Comparison of ENCODE assay signal across 24 cellular contexts in genomic region chr16:1491327-1491726, GRCh38. TPM values are rescaled to one million over a fixed set of nuclear protein-coding genes. Genes with fewer than 3 reads are reported as not detected.
DNase-seq lines count a peak whose midpoint lies in the region; ATAC-seq and TF ChIP-seq lines count a peak whose summit lies in the region.
"Had no signal": no experiment of that assay in that cellular context is flagged by ENCODE, and none has a peak within 500 bp of the region (broad histone marks: within the 10 kb centered on the region; RNA-seq: fewer than 3 reads in every experiment).

No MANE protein-coding gene starts in this region.

- ATAC-seq in CD4-positive, alpha-beta T cell (ENCODE audit: poor library complexity): no peak
- no peak for ATAC-seq in naive thymus-derived CD4-positive, alpha-beta T cell
- ATAC-seq: left lobe of liver had no signal

- H3K4me1 Mint-ChIP-seq in CD4-positive, alpha-beta T cell (ENCODE audit: low read depth): peaks cover 10% of the 10 kb centered on the region
- peaks cover 9 to 20% (median 12%) of the 10 kb centered on the region in 7 donors for H3K4me1 Mint-ChIP-seq in naive thymus-derived CD4-positive, alpha-beta T cell
- H3K4me1 Mint-ChIP-seq in osteocyte (ENCODE audit: unreplicated experiment): peaks cover 17% of the 10 kb centered on the region
- H3K4me1 Mint-ChIP-seq in mesothelial cell of epicardium: peaks cover 13% of the 10 kb centered on the region

- peaks cover 5% of the 10 kb centered on the region for H3K36me3 Mint-ChIP-seq in CD4-positive, alpha-beta T cell (ENCODE audit: low read depth)
- peaks cover 0 to 1% (median 0%) of the 10 kb centered on the region in 5 donors for H3K36me3 Mint-ChIP-seq in naive thymus-derived CD4-positive, alpha-beta T cell
- H3K36me3 Mint-ChIP-seq in osteocyte (ENCODE audit: unreplicated experiment): no peaks in the 10 kb centered on the region
- H3K36me3 Mint-ChIP-seq in mesothelial cell of epicardium: no peaks in the 10 kb centered on the region
- H3K36me3 Mint-ChIP-seq: activated naive CD4-positive, alpha-beta T cell treated with anti-CD3 and anti-CD28 coated beads, Interleukin-2, amount 10 ng/mL, durations not matched to agents 7 days and 5 days; CD4-positive, CD25-positive, alpha-beta regulatory T cell had no signal

- H3K4me1 ChIP-seq in HEK293 (ENCODE audit: control insufficient read depth, insufficient read depth, low read length): 0 out of 2 replicates have a peak, but pooled peaks cover 2% of the 10 kb centered on the region
- H3K4me1 ChIP-seq in naive thymus-derived CD4-positive, alpha-beta T cell (ENCODE audit: control insufficient read depth in 2 of 2, insufficient read depth in 2 of 2, low read length in 2 of 2): peaks cover 12 to 17% of the 10 kb centered on the region in 2 donors

- H3K36me3 ChIP-seq in HEK293 (ENCODE audit: control insufficient read depth in 2 of 2, insufficient read depth in 1 of 2, low read length in 2 of 2): peaks cover 0 to 22% of the 10 kb centered on the region in 2 experiments; a peak in 2 of 3 replicates
- H3K36me3 ChIP-seq in naive thymus-derived CD4-positive, alpha-beta T cell (ENCODE audit: control insufficient read depth in 2 of 3, insufficient read depth in 3 of 3, low read length in 3 of 3): peaks cover 0 to 27% (median 0%) of the 10 kb centered on the region in 3 experiments

- intact Hi-C loops in CD4-positive, alpha-beta T cell (cut with DNase I, micrococcal nuclease): loop anchor here (5.0 kb wide), 4 partner anchors 36 to 184 kb away; partner anchors contain the start of genes UBE2I (in 1 of the 2) and UQCC4 (in 1 of the 2)
- intact Hi-C loops in naive thymus-derived CD4-positive, alpha-beta T cell (cut with micrococcal nuclease): loop anchor here in 1 of 2 donors (5.0 to 10.0 kb wide), 4 partner anchors 213 to 1021 kb away; partner anchors contain the start of genes ATP6V0C, MAPK8IP3, MSRB1 and TRAF7

- H3K27ac Mint-ChIP-seq in CD4-positive, alpha-beta T cell: peak overlapping the region; percentile 62
- peak overlapping the region in 7 of 9 donors; percentile 38 to 99 (median 49) for H3K27ac Mint-ChIP-seq in naive thymus-derived CD4-positive, alpha-beta T cell
- H3K27ac Mint-ChIP-seq in osteocyte (ENCODE audit: unreplicated experiment): no peak overlapping the region
- no peak overlapping the region for H3K27ac Mint-ChIP-seq in mesothelial cell of epicardium

- DNase-seq in CD4-positive, alpha-beta T cell: no peak
- peak; percentile 37 for DNase-seq in SK-N-DZ (ENCODE audit: low spot score)
- no peak for DNase-seq in naive thymus-derived CD4-positive, alpha-beta T cell
- DNase-seq in osteocyte (ENCODE audit: extremely low spot score, unreplicated experiment): no peak
- DNase-seq in activated CD4-positive, alpha-beta T cell treated with anti-CD3 and anti-CD28 coated beads, Interleukin-2, amount 50 U/mL, for 1 hour: no peak
- DNase-seq in mesothelial cell of epicardium (ENCODE audit: low spot score in 2 of 2, unreplicated experiment in 2 of 2): no peak
- no peak for DNase-seq in NCI-H1048 (lab: John Stamatoyannopoulos, UW)
- DNase-seq: activated CD4-positive, alpha-beta T cell treated with anti-CD3 and anti-CD28 coated beads for 1 hour; activated naive CD4-positive, alpha-beta T cell treated with anti-CD3 and anti-CD28 coated beads, Interleukin-2, amount 10 ng/mL, durations not matched to agents 7 days and 5 days; activated T-cell treated with anti-CD3 and anti-CD28 coated beads, Interleukin-2, amount 50 U/mL, for 48 hours; anterior cingulate cortex; CD4-positive, CD25-positive, alpha-beta regulatory T cell; head of caudate nucleus; NCI-H2029 treated with DMSO at 0.1 percent for 48 hours; NCI-H510A treated with DMSO at 0.1 percent for 48 hours; nucleus accumbens; stimulated activated CD4-positive, alpha-beta T cell treated with anti-CD3 and anti-CD28 coated beads, Interleukin-4, amount 100 ng/mL, for 1 hour; tibial artery had no signal

- H3K4me3 Mint-ChIP-seq in CD4-positive, alpha-beta T cell: no peak overlapping the region
- H3K4me3 Mint-ChIP-seq in naive thymus-derived CD4-positive, alpha-beta T cell: peak overlapping the region in 2 of 10 donors; percentile 17 to 39
- no peak overlapping the region for H3K4me3 Mint-ChIP-seq in osteocyte (ENCODE audit: unreplicated experiment)
- H3K4me3 Mint-ChIP-seq in mesothelial cell of epicardium: no peak overlapping the region
- H3K4me3 Mint-ChIP-seq: activated naive CD4-positive, alpha-beta T cell treated with anti-CD3 and anti-CD28 coated beads, Interleukin-2, amount 10 ng/mL, durations not matched to agents 7 days and 5 days; stimulated activated naive CD8-positive, alpha-beta T cell treated with anti-CD3 and anti-CD28 coated beads, Interleukin-15, Interleukin-2, amounts not matched to agents 100 ng/mL and 50 ng/mL, for 24 hours had no signal

- TF ChIP-seq CTCF in CD4-positive, alpha-beta T cell (IDR thresholded peaks at IDR 0.05): no peak
- no peak for TF ChIP-seq CTCF in HEK293 (tag by site-specific recombination; IDR thresholded peaks at IDR 0.05)
- no peak for TF ChIP-seq CTCF in osteocyte (IDR thresholded peaks at IDR 0.05)
- no peak for TF ChIP-seq CTCF in mesothelial cell of epicardium (IDR thresholded peaks at IDR 0.05; ENCODE audit: unreplicated experiment)

- no peak overlapping the region for H3K4me3 ChIP-seq in HEK293 (ENCODE audit: low read depth, low read length)
- no peak overlapping the region for H3K4me3 ChIP-seq in naive thymus-derived CD4-positive, alpha-beta T cell (ENCODE audit: low read length)
- H3K4me3 ChIP-seq: tibial artery had no signal

- H3K27me3 Mint-ChIP-seq in CD4-positive, alpha-beta T cell: no peaks in the 10 kb centered on the region
- no peaks in the 10 kb centered on the region for H3K27me3 Mint-ChIP-seq in naive thymus-derived CD4-positive, alpha-beta T cell
- H3K27me3 Mint-ChIP-seq in osteocyte (ENCODE audit: unreplicated experiment): no peaks in the 10 kb centered on the region
- H3K27me3 Mint-ChIP-seq in mesothelial cell of epicardium (ENCODE audit: low read depth): no peaks in the 10 kb centered on the region
- H3K27me3 Mint-ChIP-seq: activated naive CD4-positive, alpha-beta T cell treated with anti-CD3 and anti-CD28 coated beads, Interleukin-2, amount 10 ng/mL, durations not matched to agents 7 days and 5 days; CD4-positive, CD25-positive, alpha-beta regulatory T cell; stimulated activated naive CD8-positive, alpha-beta T cell treated with anti-CD3 and anti-CD28 coated beads, Interleukin-15, Interleukin-2, amounts not matched to agents 100 ng/mL and 50 ng/mL, for 24 hours had no signal

- no peaks in the 10 kb centered on the region for H3K9me3 Mint-ChIP-seq in CD4-positive, alpha-beta T cell
- peaks cover 0 to 1% (median 0%) of the 10 kb centered on the region in 11 donors for H3K9me3 Mint-ChIP-seq in naive thymus-derived CD4-positive, alpha-beta T cell
- H3K9me3 Mint-ChIP-seq in osteocyte (ENCODE audit: unreplicated experiment) (no peaks in the 10 kb centered on the region), mesothelial cell of epicardium (no peaks in the 10 kb centered on the region)
- H3K9me3 Mint-ChIP-seq: activated naive CD4-positive, alpha-beta T cell treated with anti-CD3 and anti-CD28 coated beads, Interleukin-2, amount 10 ng/mL, durations not matched to agents 7 days and 5 days; CD4-positive, CD25-positive, alpha-beta regulatory T cell; stimulated activated naive CD8-positive, alpha-beta T cell treated with anti-CD3 and anti-CD28 coated beads, Interleukin-15, Interleukin-2, amounts not matched to agents 100 ng/mL and 50 ng/mL, for 24 hours had no signal

- no peaks in the 10 kb centered on the region for H3K9me3 ChIP-seq in CD4-positive, alpha-beta T cell (ENCODE audit: control insufficient read depth, low read length)
- no peaks in the 10 kb centered on the region for H3K9me3 ChIP-seq in HEK293 (ENCODE audit: control insufficient read depth, insufficient read depth, low read depth, low read length)
- H3K9me3 ChIP-seq in naive thymus-derived CD4-positive, alpha-beta T cell (ENCODE audit: control insufficient read depth in 2 of 3, low read length in 3 of 3): no peaks in the 10 kb centered on the region
- H3K9me3 ChIP-seq: tibial artery had no signal

- POLR2A ChIA-PET in CD4-positive, alpha-beta T cell (lab: Charles Lee): interaction anchor here (0.7 kb wide), 1 partner anchor 182 kb away, joined by 3 read pairs; the partner anchor contains the start of gene UBE2I
- POLR2A ChIA-PET in HEK293 (lab: Yijun Ruan, JAX): no interaction called here
- POLR2A ChIA-PET in naive thymus-derived CD4-positive, alpha-beta T cell (lab: Charles Lee): interaction anchor here (0.8 to 4.4 kb wide), 3 partner anchors 42 to 51 kb away, joined by 3 to 38 read pairs (median 4); partner anchors contain the start of gene TMEM204

- H3K27me3 ChIP-seq in CD4-positive, alpha-beta T cell (ENCODE audit: control insufficient read depth, insufficient read depth, low read length): no peaks in the 10 kb centered on the region
- no peaks in the 10 kb centered on the region for H3K27me3 ChIP-seq in naive thymus-derived CD4-positive, alpha-beta T cell (ENCODE audit: control insufficient read depth in 2 of 2, insufficient read depth in 2 of 2, low read length in 2 of 2)
- H3K27me3 ChIP-seq: tibial artery had no signal

- no peak overlapping the region for H3K27ac ChIP-seq in CD4-positive, alpha-beta T cell (ENCODE audit: low read depth, low read length)
- no peak overlapping the region for H3K27ac ChIP-seq in HEK293 (ENCODE audit: extremely low read depth, low read depth, low read length)
- no peak overlapping the region for H3K27ac ChIP-seq in naive thymus-derived CD4-positive, alpha-beta T cell (ENCODE audit: low read depth, low read length)
- H3K27ac ChIP-seq: tibial artery had no signal

- CTCF ChIA-PET in CD4-positive, alpha-beta T cell (lab: Charles Lee): no interaction called here
- CTCF ChIA-PET in HEK293 (lab: Yijun Ruan, JAX): interaction anchor here (0.6 to 1.4 kb wide), 2 partner anchors 122 to 472 kb away, joined by 3 to 4 read pairs; no protein-coding TSS in a partner anchor
- CTCF ChIA-PET in naive thymus-derived CD4-positive, alpha-beta T cell (lab: Charles Lee): interaction anchor here (0.7 kb wide), 2 partner anchors 67 to 1023 kb away, joined by 4 to 6 read pairs; no protein-coding TSS in a partner anchor

RNA-seq across cellular contexts. Expression of gene TELO2, which starts 1.8 kb away (rescaled TPM):
- total RNA-seq in CD4-positive, alpha-beta T cell: 10 to 100 TPM; 29.7 to 30.8 TPM
- 35.5 and 36.4 TPM in 2 replicates for polyA plus RNA-seq in SK-N-DZ (2014; cell fraction: cytosol; rRNA removed)
- 165 and 184 TPM in 2 replicates for polyA plus RNA-seq in SK-N-DZ (2014; cell fraction: nucleus; rRNA removed)
- total RNA-seq in naive thymus-derived CD4-positive, alpha-beta T cell: 10 to 100 TPM; 46.9 to 58.9 (median 50.3) TPM
- 10 to 100 TPM; 10.5 to 18.7 TPM for polyA plus RNA-seq in naive thymus-derived CD4-positive, alpha-beta T cell
- total RNA-seq in osteocyte (35.7 and 37.8 TPM in 2 replicates), mesothelial cell of epicardium (66.7 to 70.2 TPM (median 69.8 TPM) in 3 replicates)

RNA-seq across cellular contexts. Expression of gene PTX4, which starts 2.6 kb away (rescaled TPM):
- not detected for total RNA-seq in CD4-positive, alpha-beta T cell
- polyA plus RNA-seq in SK-N-DZ (2014; cell fraction: cytosol; rRNA removed): not detected in 2 replicates
- not detected in 2 replicates for polyA plus RNA-seq in SK-N-DZ (2014; cell fraction: nucleus; rRNA removed)
- under 1 TPM in 2 of 5 experiments, not detected in 3; 0.24 to 0.64 TPM for total RNA-seq in naive thymus-derived CD4-positive, alpha-beta T cell
- not detected for polyA plus RNA-seq in naive thymus-derived CD4-positive, alpha-beta T cell
- not detected in 2 replicates for total RNA-seq in osteocyte
- total RNA-seq in mesothelial cell of epicardium: not detected in 3 replicates
- total RNA-seq: activated CD8-positive, alpha-beta memory T cell treated with anti-CD3 and anti-CD28 coated beads for 36 hours; CD4-positive, CD25-positive, alpha-beta regulatory T cell; HT1080; left lobe of liver; renal cortical epithelial cell had no signal
- polyA plus RNA-seq: CD4-positive, CD25-positive, alpha-beta regulatory T cell had no signal

RNA-seq across cellular contexts. Expression of gene CLCN7, which starts 16.5 kb away (rescaled TPM):
- 10 to 100 TPM; 70.5 to 76.2 TPM for total RNA-seq in CD4-positive, alpha-beta T cell
- polyA plus RNA-seq in SK-N-DZ (2014; cell fraction: cytosol; rRNA removed): 47.2 and 67.5 TPM in 2 replicates
- polyA plus RNA-seq in SK-N-DZ (2014; cell fraction: nucleus; rRNA removed): 328 and 374 TPM in 2 replicates
- 100 to 1,000 TPM in 4 of 5 experiments, 10 to 100 TPM in 1; 74.8 to 140 (median 115) TPM for total RNA-seq in naive thymus-derived CD4-positive, alpha-beta T cell
- polyA plus RNA-seq in naive thymus-derived CD4-positive, alpha-beta T cell: 10 to 100 TPM; 17.0 to 35.1 TPM
- total RNA-seq in osteocyte: 177 and 179 TPM in 2 replicates
- total RNA-seq in mesothelial cell of epicardium: 94.5 to 96.1 TPM (median 94.6 TPM) in 3 replicates

RNA-seq across cellular contexts. Expression of gene TMEM204, which starts 42.1 kb away (rescaled TPM):
- total RNA-seq in CD4-positive, alpha-beta T cell: 10 to 100 TPM; 20.5 to 22.1 TPM
- not detected in 2 replicates for polyA plus RNA-seq in SK-N-DZ (2014; cell fraction: cytosol; rRNA removed)
- not detected in 2 replicates for polyA plus RNA-seq in SK-N-DZ (2014; cell fraction: nucleus; rRNA removed)
- 100 to 1,000 TPM in 2 of 5 experiments, 10 to 100 TPM in 3; 26.3 to 162 (median 47.5) TPM for total RNA-seq in naive thymus-derived CD4-positive, alpha-beta T cell
- 100 to 1,000 TPM; 152 to 186 TPM for polyA plus RNA-seq in naive thymus-derived CD4-positive, alpha-beta T cell
- total RNA-seq in osteocyte (13.5 and 14.5 TPM in 2 replicates), mesothelial cell of epicardium (6.6 to 7.7 TPM (median 6.9 TPM) in 3 replicates)

RNA-seq across cellular contexts. Expression of gene CCDC154, which starts 47.0 kb away (rescaled TPM):
- 1 to 10 TPM; 2.9 to 3.0 TPM for total RNA-seq in CD4-positive, alpha-beta T cell
- 0.27 and 0.35 TPM in 2 replicates for polyA plus RNA-seq in SK-N-DZ (2014; cell fraction: cytosol; rRNA removed)
- polyA plus RNA-seq in SK-N-DZ (2014; cell fraction: nucleus; rRNA removed): 2.1 and 5.8 TPM in 2 replicates
- 10 to 100 TPM in 2 of 5 experiments, 1 to 10 TPM in 3; 3.6 to 19.1 (median 8.9) TPM for total RNA-seq in naive thymus-derived CD4-positive, alpha-beta T cell
- not detected for polyA plus RNA-seq in naive thymus-derived CD4-positive, alpha-beta T cell
- total RNA-seq in osteocyte (1.0 and 2.5 TPM in 2 replicates), mesothelial cell of epicardium (3.9 to 5.6 TPM (median 4.2 TPM) in 3 replicates)
- polyA plus RNA-seq: CD4-positive, CD25-positive, alpha-beta regulatory T cell had no signal

Comparison
In these comparisons a context has a peak if more than half of its experiments do, and no peak if none do; other contexts are left out.
1. H3K27ac Mint-ChIP-seq: peak in CD4-positive, alpha-beta T cell (single experiment) and naive thymus-derived CD4-positive, alpha-beta T cell (7 of 9); none in osteocyte (single experiment) and mesothelial cell of epicardium (single experiment).